In genomic region chr19:48926909-48927308, GRCh38 we compare ENCODE assay signal across 8 cellular contexts.
A peak's percentile ranks its signal among the peaks of the same experiment; 100 is the strongest.
DNase-seq lines count a peak whose midpoint lies in the region; ATAC-seq lines count a peak whose summit lies in the region.

No MANE protein-coding gene starts in this region.

- H3K27ac ChIP-seq in epithelial cell of prostate = peak overlapping the region; percentile 99

- peak; percentile 10 for DNase-seq in NCI-H1694 (lab: John Stamatoyannopoulos, UW)
- DNase-seq in NCI-H1694 treated with DMSO at 0.1 percent for 48 hours (lab: John Stamatoyannopoulos, UW) = no peak
- DNase-seq in T1000 (lab: John Stamatoyannopoulos, UW) = peak; percentile 44
- peak; percentile 100 for DNase-seq in epithelial cell of prostate (ENCODE audit: low read depth, low spot score)
- peak; percentile 62 for DNase-seq in putamen (ENCODE audit: low spot score)
- DNase-seq in HuH-7.5 (ENCODE audit: low spot score) = no peak
- no peak for DNase-seq in NCI-H2081 treated with DMSO at 0.1 percent for 48 hours (lab: John Stamatoyannopoulos, UW)

- ATAC-seq in GM21381 (IDR thresholded peaks at IDR 0.05; ENCODE audit: unreplicated experiment) = no peak

Comparison
In these comparisons a context has a peak if more than half of its experiments do, and no peak if none do; other contexts are left out.
1. DNase-seq: peak in NCI-H1694 (single experiment), T1000 (single experiment), epithelial cell of prostate (single experiment) and putamen (single experiment); none in NCI-H1694 treated with DMSO at 0.1 percent for 48 hours (single experiment), HuH-7.5 (single experiment) and NCI-H2081 treated with DMSO at 0.1 percent for 48 hours (single experiment).